ENCODE assay signal across 12 cellular contexts in the genomic region with DNA sequence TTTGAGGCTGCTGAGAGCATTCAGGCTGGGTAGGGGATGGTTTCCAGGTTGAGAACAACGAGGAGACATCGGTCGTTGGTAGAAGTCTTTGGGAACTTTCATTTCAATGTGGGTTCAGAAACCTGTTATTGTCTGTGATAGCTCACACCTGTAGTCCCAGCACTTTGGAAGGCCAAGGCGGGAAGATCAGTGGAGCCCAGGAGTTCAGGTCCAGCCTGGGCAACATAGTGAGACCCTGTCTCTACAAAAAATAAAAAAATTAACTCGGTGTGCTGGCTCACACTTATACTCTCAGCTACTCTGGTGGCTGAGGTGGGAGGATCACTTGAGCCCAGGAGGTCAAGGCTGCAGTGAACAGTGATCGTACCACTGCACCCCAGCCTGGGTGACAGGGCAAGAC. TPM values are rescaled to one million over a fixed set of nuclear protein-coding genes. Genes with fewer than 3 reads are reported as not detected.
DNase-seq lines count a peak whose midpoint lies in the region; ATAC-seq and TF ChIP-seq lines count a peak whose summit lies in the region.
"Had no signal": no experiment of that assay in that cellular context is flagged by ENCODE, and none has a peak within 500 bp of the region (broad histone marks: within the 10 kb centered on the region; RNA-seq: fewer than 3 reads in every experiment).

No MANE protein-coding gene starts in this region.

- peak overlapping the region; percentile 95 to 100 (median 98) for H3K4me3 Mint-ChIP-seq in CD4-positive, CD25-positive, alpha-beta regulatory T cell
- peak overlapping the region; percentile 99; the same call in 1 of the 2 replicates for H3K4me3 Mint-ChIP-seq in HFFc6
- peak overlapping the region; percentile 100 for H3K4me3 Mint-ChIP-seq in neural progenitor cell

- H3K4me2 ChIP-seq in neural progenitor cell: peak overlapping the region; percentile 79

- peaks cover 38% of the 10 kb centered on the region for H3K4me1 ChIP-seq in CD4-positive, CD25-positive, alpha-beta regulatory T cell (ENCODE audit: control insufficient read depth, insufficient read depth, low read length, poor library complexity, severe bottlenecking)
- H3K4me1 ChIP-seq in breast epithelium: no peaks in the 10 kb centered on the region
- peaks cover 13% of the 10 kb centered on the region for H3K4me1 ChIP-seq in neural progenitor cell
- peaks cover 9% of the 10 kb centered on the region for H3K4me1 ChIP-seq in HAP-1
- H3K4me1 ChIP-seq: SJCRH30 had no signal

- H3K36me3 Mint-ChIP-seq in CD4-positive, CD25-positive, alpha-beta regulatory T cell: peaks cover 5% of the 10 kb centered on the region
- H3K36me3 Mint-ChIP-seq in HFFc6 (ENCODE audit: low read depth): peaks cover 27% of the 10 kb centered on the region
- peaks cover 15% of the 10 kb centered on the region for H3K36me3 Mint-ChIP-seq in neural progenitor cell

- H4K20me1 ChIP-seq in neural progenitor cell (ENCODE audit: low read depth): peaks cover 28% of the 10 kb centered on the region

- TF ChIP-seq CTCF in HFFc6 (IDR thresholded peaks at IDR 0.05) (no peak), breast epithelium (IDR thresholded peaks at IDR 0.05) (no peak), neural progenitor cell (IDR thresholded peaks at IDR 0.05) (no peak), brain microvascular endothelial cell (IDR thresholded peaks at IDR 0.05; ENCODE audit: low read depth, low read length, missing control alignments) (no peak)

- H3F3A ChIP-seq in neural progenitor cell (ENCODE audit: low read depth): peaks cover 34% of the 10 kb centered on the region

- peaks cover 37% of the 10 kb centered on the region for H3K79me2 ChIP-seq in neural progenitor cell (ENCODE audit: low read depth)

- no peak for ATAC-seq in CD4-positive, CD25-positive, alpha-beta regulatory T cell (ENCODE audit: low read depth in 2 of 2)
- no peak for ATAC-seq in GM18861 (IDR thresholded peaks at IDR 0.05; ENCODE audit: unreplicated experiment)

- no peaks in the 10 kb centered on the region for H3K36me3 ChIP-seq in CD4-positive, CD25-positive, alpha-beta regulatory T cell (ENCODE audit: control insufficient read depth, insufficient read depth, low read length)
- no peaks in the 10 kb centered on the region for H3K36me3 ChIP-seq in breast epithelium
- H3K36me3 ChIP-seq in neural progenitor cell: no peaks in the 10 kb centered on the region
- no peaks in the 10 kb centered on the region for H3K36me3 ChIP-seq in brain microvascular endothelial cell (replicated peaks)
- H3K36me3 ChIP-seq in HAP-1 (replicated peaks): no peaks in the 10 kb centered on the region
- H3K36me3 ChIP-seq: SJCRH30 had no signal

- no peak overlapping the region for H3K4me3 ChIP-seq in CD4-positive, CD25-positive, alpha-beta regulatory T cell (ENCODE audit: low read depth, low read length)
- H3K4me3 ChIP-seq in breast epithelium (no peak overlapping the region), neural progenitor cell (no peak overlapping the region), brain microvascular endothelial cell (ENCODE audit: low read depth, low read length) (no peak overlapping the region), HAP-1 (no peak overlapping the region)

- peak overlapping the region in 2 of 3 donors; percentile 80 to 99 for H3K27ac Mint-ChIP-seq in CD4-positive, CD25-positive, alpha-beta regulatory T cell
- H3K27ac Mint-ChIP-seq in HFFc6: peak overlapping the region; percentile 42; the same call in 1 of the 2 replicates
- H3K27ac Mint-ChIP-seq in neural progenitor cell: peak overlapping the region; percentile 88

- H3K9ac ChIP-seq in neural progenitor cell: no peak overlapping the region

- peaks cover 0 to 3% of the 10 kb centered on the region in 2 experiments for H3K9me3 ChIP-seq in CD4-positive, CD25-positive, alpha-beta regulatory T cell (ENCODE audit: control insufficient read depth in 2 of 2, low read length in 2 of 2)
- H3K9me3 ChIP-seq in breast epithelium (peaks cover 5 to 11% of the 10 kb centered on the region in 2 donors), neural progenitor cell (ENCODE audit: low read depth) (no peaks in the 10 kb centered on the region), HAP-1 (peaks cover 11% of the 10 kb centered on the region)
- H3K9me3 ChIP-seq: SJCRH30 had no signal

- H3K4me1 Mint-ChIP-seq in CD4-positive, CD25-positive, alpha-beta regulatory T cell: peaks cover 17 to 25% (median 19%) of the 10 kb centered on the region in 4 donors
- peaks cover 19% of the 10 kb centered on the region for H3K4me1 Mint-ChIP-seq in HFFc6 (ENCODE audit: low read depth)
- H3K4me1 Mint-ChIP-seq in neural progenitor cell: peaks cover 24% of the 10 kb centered on the region

- TF ChIP-seq POLR2A in breast epithelium (IDR thresholded peaks at IDR 0.05): no peak

- intact Hi-C loops in breast epithelium (cut with DNase I; ENCODE audit: low total_unique reads): no loop called here

- in situ Hi-C loops in brain microvascular endothelial cell (cut with HindIII; ENCODE audit: low pct_ligation_motif_present, low sequenced_read_pairs): no loop called here
- in situ Hi-C loops in HAP-1 (cut with MboI; ENCODE audit: low sequenced_read_pairs): loop anchor here (25.0 kb wide), 2 partner anchors 417 to 792 kb away; a partner anchor contains a TSS

- peak overlapping the region; percentile 76 for H3K27ac ChIP-seq in CD4-positive, CD25-positive, alpha-beta regulatory T cell (ENCODE audit: insufficient read depth, low read length, poor library complexity, severe bottlenecking)
- peak overlapping the region; percentile 92 to 96 for H3K27ac ChIP-seq in breast epithelium
- no peak overlapping the region for H3K27ac ChIP-seq in neural progenitor cell
- no peak overlapping the region for H3K27ac ChIP-seq in brain microvascular endothelial cell
- H3K27ac ChIP-seq in substantia nigra (ENCODE audit: low read depth, low read length, poor library complexity, severe bottlenecking): no peak overlapping the region

- DNase-seq in CD4-positive, CD25-positive, alpha-beta regulatory T cell: no peak
- DNase-seq in HFFc6: no peak
- DNase-seq in breast epithelium (ENCODE audit: low spot score in 2 of 2): no peak
- no peak for DNase-seq in neural progenitor cell (ENCODE audit: low spot score)
- no peak for DNase-seq in brain microvascular endothelial cell
- DNase-seq in substantia nigra (lab: John Stamatoyannopoulos, UW): no peak
- no peak for DNase-seq in HAP-1 (ENCODE audit: low spot score in 2 of 2)
- DNase-seq: activated CD4-positive, alpha-beta T cell treated with anti-CD3 and anti-CD28 coated beads, Interleukin-2, amount 50 U/mL, for 4 hours; NCI-H524; SJCRH30 had no signal

- H2AFZ ChIP-seq in neural progenitor cell (replicated peaks): no peak overlapping the region

- H3K27me3 ChIP-seq in CD4-positive, CD25-positive, alpha-beta regulatory T cell (ENCODE audit: control insufficient read depth, insufficient read depth, low read length): peaks cover 2% of the 10 kb centered on the region
- H3K27me3 ChIP-seq in breast epithelium (no peaks in the 10 kb centered on the region), neural progenitor cell (no peaks in the 10 kb centered on the region), brain microvascular endothelial cell (replicated peaks) (no peaks in the 10 kb centered on the region), HAP-1 (ENCODE audit: low read depth) (no peaks in the 10 kb centered on the region)
- H3K27me3 ChIP-seq: SJCRH30 had no signal

- H3K27me3 Mint-ChIP-seq in CD4-positive, CD25-positive, alpha-beta regulatory T cell: peaks cover 6% of the 10 kb centered on the region
- H3K27me3 Mint-ChIP-seq in HFFc6 (ENCODE audit: insufficient read depth) (peaks cover 4% of the 10 kb centered on the region), neural progenitor cell (ENCODE audit: insufficient read depth, low read depth) (peaks cover 9% of the 10 kb centered on the region)

- peaks cover 0 to 9% (median 4%) of the 10 kb centered on the region in 7 donors for H3K9me3 Mint-ChIP-seq in CD4-positive, CD25-positive, alpha-beta regulatory T cell
- peaks cover 4% of the 10 kb centered on the region; the same call in 1 of the 2 replicates for H3K9me3 Mint-ChIP-seq in HFFc6
- H3K9me3 Mint-ChIP-seq in neural progenitor cell: peaks cover 6% of the 10 kb centered on the region

RNA-seq across cellular contexts. Expression of a gene that starts 1.0 kb away (rescaled TPM):
- 29.5 TPM for total RNA-seq in CD4-positive, CD25-positive, alpha-beta regulatory T cell
- polyA plus RNA-seq in CD4-positive, CD25-positive, alpha-beta regulatory T cell: 10 to 100 TPM in 1 of 4 donors, 1 to 10 TPM in 3; 8.3 to 10.5 (median 8.6) TPM
- 10 to 100 TPM; 11.6 to 16.5 (median 15.5) TPM for total RNA-seq in HFFc6 (2021; fragmentation: NEBNext Ultra II Directional; extraction: Animal tissue kit (Norgen Biotek cat#: 25700))
- 10 to 100 TPM; 22.9 to 24.8 (median 24.3) TPM for total RNA-seq in breast epithelium
- 23.8 and 25.1 TPM in 2 replicates for total RNA-seq in neural progenitor cell (ENCODE audit: low replicate concordance)

RNA-seq across cellular contexts. Expression of a gene that starts 10.6 kb away (rescaled TPM):
- not detected for total RNA-seq in CD4-positive, CD25-positive, alpha-beta regulatory T cell
- not detected for polyA plus RNA-seq in CD4-positive, CD25-positive, alpha-beta regulatory T cell
- not detected for total RNA-seq in HFFc6 (2021; fragmentation: NEBNext Ultra II Directional; extraction: Animal tissue kit (Norgen Biotek cat#: 25700))
- total RNA-seq in breast epithelium (not detected), neural progenitor cell (ENCODE audit: low replicate concordance) (not detected in 2 replicates)
- total RNA-seq: endothelial cell of umbilical vein, SJCRH30 had no signal
- polyA plus RNA-seq: endothelial cell of umbilical vein had no signal

Comparison
In these comparisons a context has a peak if more than half of its experiments do, and no peak if none do; other contexts are left out.
1. H3K27ac ChIP-seq: peak in CD4-positive, CD25-positive, alpha-beta regulatory T cell (single experiment) and breast epithelium (2 of 2); none in neural progenitor cell (single experiment), brain microvascular endothelial cell (single experiment) and substantia nigra (single experiment).
2. Peak in every context shown above with its lines, with median percentiles within 50 percentile points of each other: H3K27ac Mint-ChIP-seq and H3K4me3 Mint-ChIP-seq.